In the genomic region with DNA sequence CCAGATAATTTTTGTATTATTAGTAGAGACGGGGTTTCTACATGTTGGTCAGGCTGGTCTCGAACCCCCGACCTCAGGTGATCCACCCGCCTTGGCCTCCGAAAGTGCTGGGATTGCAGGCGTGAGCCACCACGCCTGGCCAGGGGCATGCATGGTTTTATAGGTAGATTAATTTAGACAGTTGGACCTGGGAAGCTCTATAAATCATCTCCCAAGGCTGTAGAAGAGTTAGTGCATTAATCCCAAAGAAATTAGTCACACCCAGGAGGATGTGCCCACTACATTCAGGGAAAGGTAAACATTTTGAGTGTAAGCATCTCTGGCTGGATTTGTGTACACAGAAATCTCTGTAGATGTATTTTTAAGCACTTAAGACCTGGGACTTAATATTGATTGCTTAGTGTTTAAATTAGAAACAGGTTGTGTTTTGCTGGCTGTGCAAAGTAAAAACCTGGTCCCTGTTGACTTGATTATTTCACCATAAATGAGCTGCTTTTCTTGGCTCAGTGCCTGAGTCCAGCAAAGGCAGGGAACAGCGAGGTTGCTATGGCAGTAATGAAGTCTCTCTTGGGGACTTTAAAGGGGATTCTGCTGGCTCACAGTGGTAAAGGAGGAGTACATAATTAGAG, we compare ENCODE assay signal across 9 cellular contexts. TPM values are rescaled to one million over a fixed set of nuclear protein-coding genes. Genes with fewer than 3 reads are reported as not detected.
A peak's percentile ranks its signal among the peaks of the same experiment; 100 is the strongest.
DNase-seq lines count a peak whose midpoint lies in the region; ATAC-seq, FAIRE-seq and TF ChIP-seq lines count a peak whose summit lies in the region.
"Had no signal": no experiment of that assay in that cellular context is flagged by ENCODE, and none has a peak within 500 bp of the region (broad histone marks: within the 10 kb centered on the region; RNA-seq: fewer than 3 reads in every experiment).

No MANE protein-coding gene starts in this region.

- H3K4me3 Mint-ChIP-seq in CD8-positive, alpha-beta memory T cell: no peak overlapping the region

- TF ChIP-seq EP300 in suprapubic skin (IDR thresholded peaks at IDR 0.05): no peak

- 54% methylated on average over 7 of the region's 8 CpGs for WGBS in suprapubic skin

- no peaks in the 10 kb centered on the region for H3K9me3 ChIP-seq in SJCRH30 (replicated peaks)
- no peaks in the 10 kb centered on the region for H3K9me3 ChIP-seq in suprapubic skin
- H3K9me3 ChIP-seq in CD8-positive, alpha-beta memory T cell (ENCODE audit: low read length): no peaks in the 10 kb centered on the region

- CTCF ChIA-PET in CD8-positive, alpha-beta memory T cell (lab: Charles Lee): no interaction called here

- no peak for TF ChIP-seq POLR2A in suprapubic skin (IDR thresholded peaks at IDR 0.05)
- TF ChIP-seq POLR2A in GM12892 (IDR thresholded peaks at IDR 0.05; ENCODE audit: low read depth, low read length): no peak

- H3K36me3 ChIP-seq in SJCRH30 (peaks cover 51% of the 10 kb centered on the region), suprapubic skin (peaks cover 46% of the 10 kb centered on the region)
- H3K36me3 ChIP-seq in CD8-positive, alpha-beta memory T cell (ENCODE audit: insufficient read depth, low read length): peaks cover 17% of the 10 kb centered on the region

- H3K4me3 ChIP-seq in SJCRH30 (no peak overlapping the region), fibroblast of villous mesenchyme (ENCODE audit: low read depth, low read length) (no peak overlapping the region), suprapubic skin (no peak overlapping the region)
- no peak overlapping the region for H3K4me3 ChIP-seq in CD8-positive, alpha-beta memory T cell (ENCODE audit: low read length)

- no peaks in the 10 kb centered on the region for H3K27me3 ChIP-seq in SJCRH30
- H3K27me3 ChIP-seq in suprapubic skin: no peaks in the 10 kb centered on the region
- H3K27me3 ChIP-seq in CD8-positive, alpha-beta memory T cell (ENCODE audit: insufficient read depth, low read length, poor library complexity, severe bottlenecking): no peaks in the 10 kb centered on the region

- FAIRE-seq in GM12892 (lab: Jason Lieb, UNC): no peak
- FAIRE-seq: A204.1 had no signal

- H3K36me3 Mint-ChIP-seq in CD8-positive, alpha-beta memory T cell: peaks cover 3 to 90% (median 11%) of the 10 kb centered on the region in 3 donors

- no peak for TF ChIP-seq CTCF in fibroblast of villous mesenchyme (IDR thresholded peaks at IDR 0.05; ENCODE audit: insufficient read depth, low read depth, low read length)
- TF ChIP-seq CTCF in suprapubic skin (IDR thresholded peaks at IDR 0.05): no peak

- no peak for ATAC-seq in HG03108 (IDR thresholded peaks at IDR 0.05; ENCODE audit: unreplicated experiment)

- no peaks in the 10 kb centered on the region for H3K9me3 Mint-ChIP-seq in CD8-positive, alpha-beta memory T cell

- H3K27ac Mint-ChIP-seq in CD8-positive, alpha-beta memory T cell: peak overlapping the region in 1 of 8 donors; percentile 75

- POLR2A ChIA-PET in CD8-positive, alpha-beta memory T cell (lab: Charles Lee): no interaction called here

- H3K4me1 Mint-ChIP-seq in CD8-positive, alpha-beta memory T cell: peaks cover 17 to 42% (median 31%) of the 10 kb centered on the region in 3 donors

- peak overlapping the region; percentile 25 for H3K27ac ChIP-seq in SJCRH30
- peak overlapping the region; percentile 43 for H3K27ac ChIP-seq in suprapubic skin
- no peak overlapping the region for H3K27ac ChIP-seq in CD8-positive, alpha-beta memory T cell (ENCODE audit: low read depth, low read length)

- no peaks in the 10 kb centered on the region for H3K27me3 Mint-ChIP-seq in CD8-positive, alpha-beta memory T cell

- peak; percentile 13 for DNase-seq in NCI-H1694 treated with DMSO at 0.1 percent for 48 hours (lab: John Stamatoyannopoulos, UW)
- no peak for DNase-seq in NCI-H1694 (lab: John Stamatoyannopoulos, UW)
- peak; percentile 72 to 78 for DNase-seq in SJCRH30
- DNase-seq in fibroblast of villous mesenchyme (ENCODE audit: low read depth): peak; percentile 81
- DNase-seq in suprapubic skin (ENCODE audit: low spot score in 2 of 2): no peak
- DNase-seq in GM12892 (ENCODE audit: insufficient read length): no peak
- DNase-seq in CD8-positive, alpha-beta memory T cell: no peak

- peaks cover 16% of the 10 kb centered on the region; the same call in 1 of the 2 replicates for H3K4me1 ChIP-seq in SJCRH30
- H3K4me1 ChIP-seq in suprapubic skin: peaks cover 73% of the 10 kb centered on the region
- peaks cover 26% of the 10 kb centered on the region for H3K4me1 ChIP-seq in CD8-positive, alpha-beta memory T cell (ENCODE audit: insufficient read depth, low read length)

RNA-seq across cellular contexts. Expression of a gene that starts 19.2 kb away (rescaled TPM):
- total RNA-seq in SJCRH30 (2014; rRNA removed; shearing (Covaris generic)): 41.8 and 49.2 TPM in 2 replicates
- total RNA-seq in fibroblast of villous mesenchyme: 27.1 and 32.4 TPM in 2 replicates
- 100 to 1,000 TPM in 1 of 4 donors, 10 to 100 TPM in 3; 72.1 to 216 (median 88.7) TPM for total RNA-seq in suprapubic skin
- polyA plus RNA-seq in GM12892 (2012; ENCODE audit: missing spikeins): 72.4 TPM
- 10 to 100 TPM; 86.4 to 89.6 TPM for total RNA-seq in CD8-positive, alpha-beta memory T cell
- 42.1 TPM for polyA plus RNA-seq in CD8-positive, alpha-beta memory T cell

RNA-seq across cellular contexts. Expression of a gene that starts 19.3 kb away (rescaled TPM):
- 51.4 and 55.6 TPM in 2 replicates for total RNA-seq in SJCRH30 (2014; rRNA removed; shearing (Covaris generic))
- total RNA-seq in fibroblast of villous mesenchyme (58.3 and 60.0 TPM in 2 replicates), suprapubic skin (100 to 1,000 TPM; 143 to 311 (median 175) TPM)
- polyA plus RNA-seq in GM12892 (2012; ENCODE audit: missing spikeins): 18.0 TPM
- total RNA-seq in CD8-positive, alpha-beta memory T cell: 10 to 100 TPM; 40.9 to 41.8 TPM
- polyA plus RNA-seq in CD8-positive, alpha-beta memory T cell: 46.3 TPM

RNA-seq across cellular contexts. Expression of a gene that starts 30.8 kb away (rescaled TPM):
- total RNA-seq in SJCRH30 (2014; rRNA removed; shearing (Covaris generic)): not detected in 2 replicates
- total RNA-seq in fibroblast of villous mesenchyme (0.43 and 0.64 TPM in 2 replicates), suprapubic skin (10 to 100 TPM; 27.4 to 42.3 (median 29.3) TPM)
- not detected for polyA plus RNA-seq in GM12892 (2012; ENCODE audit: missing spikeins)
- total RNA-seq in CD8-positive, alpha-beta memory T cell: under 1 TPM in 1 of 2 experiments, not detected in 1; 0.24 TPM
- not detected for polyA plus RNA-seq in CD8-positive, alpha-beta memory T cell

Comparison
In these comparisons a context has a peak if more than half of its experiments do, and no peak if none do; other contexts are left out.
1. DNase-seq: peak in NCI-H1694 treated with DMSO at 0.1 percent for 48 hours (single experiment), SJCRH30 (2 of 2) and fibroblast of villous mesenchyme (single experiment); none in NCI-H1694 (single experiment), suprapubic skin (0 of 2), GM12892 (single experiment) and CD8-positive, alpha-beta memory T cell (0 of 5).
2. RNA of a gene that starts 30.8 kb away (total RNA-seq): 27.4 to 42.3 TPM in suprapubic skin; 0.43 to 0.64 TPM in fibroblast of villous mesenchyme, 0.24 TPM in CD8-positive, alpha-beta memory T cell and not detected in SJCRH30; every median in the first group is over 10 times any median in the second.